Comparison of ENCODE assay signal across 20 cellular contexts in genomic region chr4:138140879-138141278, GRCh38.
DNase-seq lines count a peak whose midpoint lies in the region; ATAC-seq, FAIRE-seq and TF ChIP-seq lines count a peak whose summit lies in the region.
"Had no signal": no experiment of that assay in that cellular context is flagged by ENCODE, and none has a peak within 500 bp of the region (broad histone marks: within the 10 kb centered on the region; RNA-seq: fewer than 3 reads in every experiment).

No MANE protein-coding gene starts in this region.

- H3K27ac Mint-ChIP-seq in H9 = no peak overlapping the region
- H3K27ac Mint-ChIP-seq: B cell; CD4-positive, alpha-beta T cell; CD8-positive, alpha-beta T cell had no signal

- POLR2A ChIA-PET in K562 (lab: Yijun Ruan, JAX) = no interaction called here

- H3K4me2 ChIP-seq in H9 (ENCODE audit: insufficient read depth, insufficient read length, low read length) (no peak overlapping the region), K562 (ENCODE audit: insufficient read depth, low read length) (no peak overlapping the region)
- H3K4me2 ChIP-seq: A549; BLaER1 treated with 17β-estradiol and CSF1 and Interleukin-3, amounts not matched to agents 10 nM and 100 nM had no signal

- TF ChIP-seq POLR2A in K562 (conservative IDR thresholded peaks at IDR 0.05) = no peak

- DNase-seq in H9 = no peak
- DNase-seq in K562 (ENCODE audit: extremely low read depth in 1 of 4, low spot score in 3 of 4) = no peak
- no peak for DNase-seq in mucosa of descending colon
- DNase-seq in SKM-1 (lab: John Stamatoyannopoulos, UW; ENCODE audit: unreplicated experiment) = no peak
- no peak for DNase-seq in tibial artery
- DNase-seq: AML-193; Caco-2; Calu3; CD4-positive, alpha-beta T cell; CD8-positive, alpha-beta T cell; DMS79 treated with DMSO at 0.1 percent for 48 hours; GF-D8 had no signal

- H3T11ph ChIP-seq in H9 (ENCODE audit: low read length) = no peak overlapping the region

- H3K9me3 ChIP-seq in H9 (ENCODE audit: control insufficient read depth, low read depth, low read length) (no peaks in the 10 kb centered on the region), K562 (replicated peaks; ENCODE audit: control insufficient read depth, insufficient read depth, low read depth, low read length) (no peaks in the 10 kb centered on the region), mucosa of descending colon (no peaks in the 10 kb centered on the region), tibial artery (no peaks in the 10 kb centered on the region)
- H3K9me3 ChIP-seq: A549; BLaER1 treated with 17β-estradiol and CSF1 and Interleukin-3, amounts not matched to agents 10 nM and 100 nM; Caco-2 had no signal

- peak; percentile 51 for FAIRE-seq in K562 (lab: Jason Lieb, UNC)
- FAIRE-seq: A549, G401.6, GM12892, GM19239 had no signal

- TF ChIP-seq RAD21 in K562 (CRISPR knock-in tag; conservative IDR thresholded peaks at IDR 0.05 in 1 of 2, IDR thresholded peaks at IDR 0.05 in 1 of 2) = no peak

- no peaks in the 10 kb centered on the region for H3K9me3 Mint-ChIP-seq in H9
- H3K9me3 Mint-ChIP-seq: CD8-positive, alpha-beta T cell had no signal

- no peak overlapping the region for H2BK12ac ChIP-seq in H9 (ENCODE audit: insufficient read length, low read depth, low read length)

- H3K4me1 ChIP-seq in H9 (ENCODE audit: insufficient read depth, low read length) (no peaks in the 10 kb centered on the region), K562 (replicated peaks in 1 of 2; ENCODE audit: control insufficient read depth in 2 of 2, insufficient read depth in 2 of 2, low read length in 2 of 2) (no peaks in the 10 kb centered on the region), mucosa of descending colon (ENCODE audit: low read depth) (no peaks in the 10 kb centered on the region), tibial artery (no peaks in the 10 kb centered on the region)
- H3K4me1 ChIP-seq: A549; BLaER1 treated with 17β-estradiol and CSF1 and Interleukin-3, amounts not matched to agents 10 nM and 100 nM; Caco-2 had no signal

- no peak overlapping the region for H4K5ac ChIP-seq in H9 (ENCODE audit: insufficient read length, low read depth, low read length)

- H2AK5ac ChIP-seq in H9 (ENCODE audit: insufficient read length, low read length) = no peak overlapping the region

- H2AFZ ChIP-seq in H9 (ENCODE audit: low read length) (no peak overlapping the region), K562 (ENCODE audit: low read depth, low read length) (no peak overlapping the region)

- H4K20me1 ChIP-seq in H9 (ENCODE audit: control insufficient read depth, insufficient read depth, insufficient read length) = no peaks in the 10 kb centered on the region
- H4K20me1 ChIP-seq in K562 (replicated peaks; ENCODE audit: control insufficient read depth, insufficient read depth, low read length) = no peaks in the 10 kb centered on the region
- H4K20me1 ChIP-seq: BLaER1 treated with 17β-estradiol and CSF1 and Interleukin-3, amounts not matched to agents 10 nM and 100 nM had no signal

- TF ChIP-seq CTCF in H9 (conservative IDR thresholded peaks at IDR 0.05) = no peak
- TF ChIP-seq CTCF in K562 (IDR thresholded peaks at IDR 0.05 in 2 of 3, conservative IDR thresholded peaks at IDR 0.05 in 1 of 3; ENCODE audit: insufficient read depth in 2 of 3, low read depth in 1 of 3, low read length in 3 of 3) = no peak
- TF ChIP-seq CTCF in mucosa of descending colon (IDR thresholded peaks at IDR 0.05) = no peak
- TF ChIP-seq CTCF in tibial artery (IDR thresholded peaks at IDR 0.05) = no peak

- H3K18ac ChIP-seq in H9 (ENCODE audit: insufficient read length, low read depth, low read length) = no peak overlapping the region

- no TSS peak for BruUV-seq in K562 (replicated peaks; lab: Mats Ljungman, UMichigan)

- H3K9ac ChIP-seq in H9 (ENCODE audit: extremely low read depth, insufficient read length, low read length) (no peak overlapping the region), K562 (ENCODE audit: insufficient read depth in 1 of 2, low read depth in 2 of 2, low read length in 2 of 2) (no peak overlapping the region)
- H3K9ac ChIP-seq: BLaER1 treated with 17β-estradiol and CSF1 and Interleukin-3, amounts not matched to agents 10 nM and 100 nM had no signal

- no peak overlapping the region for H2BK5ac ChIP-seq in H9 (ENCODE audit: insufficient read length, low read length)

- no peaks in the 10 kb centered on the region for H3K36me3 Mint-ChIP-seq in H9 (ENCODE audit: insufficient read depth in 1 of 3, low read depth in 3 of 3)
- H3K36me3 Mint-ChIP-seq: CD8-positive, alpha-beta T cell had no signal

- ATAC-seq in K562 (no peak), mucosa of descending colon (peak; percentile 53)
- ATAC-seq: A549; CD8-positive, alpha-beta T cell had no signal

- H3K23ac ChIP-seq in H9 (ENCODE audit: insufficient read length, low read depth, low read length) = no peak overlapping the region

- in situ Hi-C loops in K562 (cut with MboI) = no loop called here

- no peaks in the 10 kb centered on the region for H3K79me1 ChIP-seq in H9 (ENCODE audit: insufficient read depth, low read depth, low read length, poor library complexity, severe bottlenecking)

- no peak overlapping the region for H3K4me3 ChIP-seq in K562
- no peak overlapping the region for H3K4me3 ChIP-seq in mucosa of descending colon
- no peak overlapping the region for H3K4me3 ChIP-seq in tibial artery
- H3K4me3 ChIP-seq: A549; BLaER1 treated with 17β-estradiol and CSF1 and Interleukin-3, amounts not matched to agents 10 nM and 100 nM had no signal

- H4K91ac ChIP-seq in H9 (ENCODE audit: insufficient read length, low read depth, low read length) = no peak overlapping the region

- H3K14ac ChIP-seq in H9 (ENCODE audit: insufficient read depth, low read length) = no peak overlapping the region

- H3K9me1 ChIP-seq in K562 (ENCODE audit: control insufficient read depth, insufficient read depth, low read length) = no peaks in the 10 kb centered on the region

- H3K27me3 ChIP-seq in H9 (ENCODE audit: insufficient read depth, low read length) (no peaks in the 10 kb centered on the region), K562 (ENCODE audit: control insufficient read depth in 2 of 2, insufficient read depth in 2 of 2, low read length in 2 of 2) (no peaks in the 10 kb centered on the region), tibial artery (no peaks in the 10 kb centered on the region)
- H3K27me3 ChIP-seq: BLaER1 treated with 17β-estradiol and CSF1 and Interleukin-3, amounts not matched to agents 10 nM and 100 nM had no signal

- no peak overlapping the region for H2BK15ac ChIP-seq in H9 (ENCODE audit: low read depth, low read length)

- no peaks in the 10 kb centered on the region for H3K23me2 ChIP-seq in H9 (ENCODE audit: insufficient read length, low read depth, low read length, poor library complexity, severe bottlenecking)

- no peak overlapping the region for H3K4ac ChIP-seq in H9 (ENCODE audit: low read depth, low read length)

- no peak overlapping the region for H2BK20ac ChIP-seq in H9 (ENCODE audit: low read depth, low read length, poor library complexity, severe bottlenecking)

- intact Hi-C loops in K562 (cut with micrococcal nuclease) (no loop called here), mucosa of descending colon (cut with DNase I, micrococcal nuclease) (no loop called here), tibial artery (cut with DNase I; ENCODE audit: low total_unique reads) (no loop called here)

- no peaks in the 10 kb centered on the region for H3K4me1 Mint-ChIP-seq in H9
- H3K4me1 Mint-ChIP-seq: B cell had no signal

- CTCF ChIA-PET in K562 (lab: Yijun Ruan, JAX; ENCODE audit: low intra/inter-chr PET ratio) = no interaction called here

- no peaks in the 10 kb centered on the region for H3K27me3 Mint-ChIP-seq in H9 (ENCODE audit: low read depth)
- H3K27me3 Mint-ChIP-seq: CD4-positive, alpha-beta T cell had no signal

- H3K36me3 ChIP-seq in K562 (ENCODE audit: control insufficient read depth, insufficient read depth, low read length) = no peaks in the 10 kb centered on the region
- no peaks in the 10 kb centered on the region for H3K36me3 ChIP-seq in mucosa of descending colon (ENCODE audit: low read depth)
- no peaks in the 10 kb centered on the region for H3K36me3 ChIP-seq in tibial artery
- H3K36me3 ChIP-seq: BLaER1 treated with 17β-estradiol and CSF1 and Interleukin-3, amounts not matched to agents 10 nM and 100 nM had no signal

- no peak for TF ChIP-seq EP300 in K562 (IDR thresholded peaks at IDR 0.05; ENCODE audit: low read length)

- no peak overlapping the region for H3K56ac ChIP-seq in H9 (ENCODE audit: insufficient read length, low read depth, low read length)

- H3K27ac ChIP-seq in H9 (ENCODE audit: insufficient read length, low read depth, low read length) (no peak overlapping the region), K562 (ENCODE audit: extremely low read depth, low read depth, low read length) (no peak overlapping the region), tibial artery (no peak overlapping the region)
- H3K27ac ChIP-seq: 22Rv1; A549; BLaER1 treated with 17β-estradiol and CSF1 and Interleukin-3, amounts not matched to agents 10 nM and 100 nM; C4-2B had no signal

- H2BK120ac ChIP-seq in H9 (ENCODE audit: low read depth, low read length, poor library complexity, severe bottlenecking) = peak overlapping the region; percentile 23

- H3K79me2 ChIP-seq in H9 (ENCODE audit: insufficient read depth, low read length) = no peaks in the 10 kb centered on the region
- H3K79me2 ChIP-seq in K562 (ENCODE audit: control insufficient read depth, insufficient read depth, low read length) = no peaks in the 10 kb centered on the region

- H4K8ac ChIP-seq in H9 (replicated peaks; ENCODE audit: insufficient read length, low read depth, low read length) = no peak overlapping the region

- H3K4me3 Mint-ChIP-seq in H9 = no peak overlapping the region
- H3K4me3 Mint-ChIP-seq: B cell; CD4-positive, alpha-beta T cell; CD8-positive, alpha-beta T cell had no signal

TF ChIP-seq in K562, 482 proteins besides CTCF, POLR2A, EP300 and RAD21 (continues in another document):
- TF ChIP-seq ZNF398 (CRISPR knock-in tag; IDR thresholded peaks at IDR 0.05) (no peak), ATF1 (CRISPR knock-in tag; IDR thresholded peaks at IDR 0.05) (no peak), ATF1 (tag; IDR thresholded peaks at IDR 0.05) (no peak), RBM25 (IDR thresholded peaks at IDR 0.05; ENCODE audit: low read depth, low read length, severe bottlenecking) (no peak), RFX1 (IDR thresholded peaks at IDR 0.05) (no peak)
